Comparison of ENCODE assay signal across 2 cellular contexts in genomic region chr12:57736743-57737466, GRCh38.
TF ChIP-seq lines count a peak whose summit lies in the region.

No MANE protein-coding gene starts in this region.

TF ChIP-seq in WTC11, 78 proteins besides CTCF, POLR2A, EP300 and RAD21:
- TF ChIP-seq ZNF416 (CRISPR knock-in tag; IDR thresholded peaks at IDR 0.05) (no peak), PRDM15 (CRISPR knock-in tag; IDR thresholded peaks at IDR 0.05) (peak; percentile 73)
TF ChIP-seq in WTC11: peak in this region for 1.

TF ChIP-seq in HepG2, 621 proteins besides CTCF, POLR2A, EP300 and RAD21 (continues in another document):
- TF ChIP-seq ZEB1 (IDR thresholded peaks at IDR 0.05; ENCODE audit: insufficient replicate concordance, low read depth) (no peak), DDIT3 (CRISPR knock-in tag; IDR thresholded peaks at IDR 0.05) (no peak), ZSCAN25 (CRISPR knock-in tag; IDR thresholded peaks at IDR 0.05) (no peak), HBP1 (CRISPR knock-in tag; IDR thresholded peaks at IDR 0.05; ENCODE audit: low read depth) (no peak), DPF2 (CRISPR knock-in tag; IDR thresholded peaks at IDR 0.05; ENCODE audit: borderline replicate concordance, low read depth) (no peak), MZF1 (CRISPR knock-in tag; IDR thresholded peaks at IDR 0.05; ENCODE audit: borderline replicate concordance) (no peak), ISX (CRISPR knock-in tag; conservative IDR thresholded peaks at IDR 0.05) (no peak), ZNF782 (CRISPR knock-in tag; IDR thresholded peaks at IDR 0.05; ENCODE audit: borderline replicate concordance) (no peak), ZBTB44 (CRISPR knock-in tag; IDR thresholded peaks at IDR 0.05) (no peak), HIC2 (CRISPR knock-in tag; IDR thresholded peaks at IDR 0.05; ENCODE audit: low read depth) (no peak), HMG20A (CRISPR knock-in tag; IDR thresholded peaks at IDR 0.05; ENCODE audit: borderline replicate concordance) (no peak), ZFP36 (IDR thresholded peaks at IDR 0.05; ENCODE audit: borderline replicate concordance, low read depth, low read length, partially characterized antibody) (peak; percentile 69), ZNF160 (CRISPR knock-in tag; IDR thresholded peaks at IDR 0.05) (no peak), ZNF383 (CRISPR knock-in tag; IDR thresholded peaks at IDR 0.05; ENCODE audit: borderline replicate concordance) (no peak), MED1 (CRISPR knock-in tag; IDR thresholded peaks at IDR 0.05) (no peak), ZNF788 (CRISPR knock-in tag; IDR thresholded peaks at IDR 0.05; ENCODE audit: borderline replicate concordance) (no peak), ZNF20 (CRISPR knock-in tag; IDR thresholded peaks at IDR 0.05) (no peak), CREB1 (IDR thresholded peaks at IDR 0.05) (no peak), CREB1 (CRISPR knock-in tag; IDR thresholded peaks at IDR 0.05) (no peak), ZNF333 (CRISPR knock-in tag; IDR thresholded peaks at IDR 0.05; ENCODE audit: borderline replicate concordance) (no peak), GFI1 (CRISPR knock-in tag; IDR thresholded peaks at IDR 0.05; ENCODE audit: borderline replicate concordance) (no peak), ARNT (IDR thresholded peaks at IDR 0.05) (no peak), ZSCAN12 (CRISPR knock-in tag; IDR thresholded peaks at IDR 0.05) (no peak), PHF20 (CRISPR knock-in tag; IDR thresholded peaks at IDR 0.05) (no peak), CEBPZ (IDR thresholded peaks at IDR 0.05; ENCODE audit: low read length) (no peak), ZNF772 (CRISPR knock-in tag; IDR thresholded peaks at IDR 0.05) (0 out of 2 replicates have a peak, but pooled peaks have one; percentile 7), ZNF577 (CRISPR knock-in tag; IDR thresholded peaks at IDR 0.05; ENCODE audit: borderline replicate concordance, low read depth) (no peak), RFX3 (CRISPR knock-in tag; IDR thresholded peaks at IDR 0.05) (no peak), KAT8 (CRISPR knock-in tag; IDR thresholded peaks at IDR 0.05) (no peak), EZH2 (conservative IDR thresholded peaks at IDR 0.05; ENCODE audit: low read depth, low read length) (peak; percentile 82; the same call in 1 of the 2 replicates), ARNTL (CRISPR knock-in tag; IDR thresholded peaks at IDR 0.05) (no peak), TFAP4 (IDR thresholded peaks at IDR 0.05; ENCODE audit: borderline replicate concordance, low read depth) (no peak), ARID4A (CRISPR knock-in tag; IDR thresholded peaks at IDR 0.05; ENCODE audit: borderline replicate concordance) (no peak), CC2D1A (CRISPR knock-in tag; IDR thresholded peaks at IDR 0.05) (no peak), ZNF136 (CRISPR knock-in tag; IDR thresholded peaks at IDR 0.05; ENCODE audit: low read depth) (no peak), HNF1B (CRISPR knock-in tag; IDR thresholded peaks at IDR 0.05) (0 out of 2 replicates have a peak, but pooled peaks have one; percentile 21), TCF7 (IDR thresholded peaks at IDR 0.05; ENCODE audit: low read depth) (no peak), ZMYM3 (CRISPR knock-in tag; IDR thresholded peaks at IDR 0.05) (peak; percentile 81)
- TF ChIP-seq, protein P1, sequence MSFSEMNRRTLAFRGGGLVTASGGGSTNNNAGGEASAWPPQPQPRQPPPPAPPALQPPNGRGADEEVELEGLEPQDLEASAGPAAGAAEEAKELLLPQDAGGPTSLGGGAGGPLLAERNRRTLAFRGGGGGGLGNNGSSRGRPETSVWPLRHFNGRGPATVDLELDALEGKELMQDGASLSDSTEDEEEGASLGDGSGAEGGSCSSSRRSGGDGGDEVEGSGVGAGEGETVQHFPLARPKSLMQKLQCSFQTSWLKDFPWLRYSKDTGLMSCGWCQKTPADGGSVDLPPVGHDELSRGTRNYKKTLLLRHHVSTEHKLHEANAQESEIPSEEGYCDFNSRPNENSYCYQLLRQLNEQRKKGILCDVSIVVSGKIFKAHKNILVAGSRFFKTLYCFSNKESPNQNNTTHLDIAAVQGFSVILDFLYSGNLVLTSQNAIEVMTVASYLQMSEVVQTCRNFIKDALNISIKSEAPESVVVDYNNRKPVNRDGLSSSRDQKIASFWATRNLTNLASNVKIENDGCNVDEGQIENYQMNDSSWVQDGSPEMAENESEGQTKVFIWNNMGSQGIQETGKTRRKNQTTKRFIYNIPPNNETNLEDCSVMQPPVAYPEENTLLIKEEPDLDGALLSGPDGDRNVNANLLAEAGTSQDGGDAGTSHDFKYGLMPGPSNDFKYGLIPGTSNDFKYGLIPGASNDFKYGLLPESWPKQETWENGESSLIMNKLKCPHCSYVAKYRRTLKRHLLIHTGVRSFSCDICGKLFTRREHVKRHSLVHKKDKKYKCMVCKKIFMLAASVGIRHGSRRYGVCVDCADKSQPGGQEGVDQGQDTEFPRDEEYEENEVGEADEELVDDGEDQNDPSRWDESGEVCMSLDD (CRISPR knock-in tag; IDR thresholded peaks at IDR 0.05; ENCODE audit: borderline replicate concordance): no peak
- TF ChIP-seq, protein P2, sequence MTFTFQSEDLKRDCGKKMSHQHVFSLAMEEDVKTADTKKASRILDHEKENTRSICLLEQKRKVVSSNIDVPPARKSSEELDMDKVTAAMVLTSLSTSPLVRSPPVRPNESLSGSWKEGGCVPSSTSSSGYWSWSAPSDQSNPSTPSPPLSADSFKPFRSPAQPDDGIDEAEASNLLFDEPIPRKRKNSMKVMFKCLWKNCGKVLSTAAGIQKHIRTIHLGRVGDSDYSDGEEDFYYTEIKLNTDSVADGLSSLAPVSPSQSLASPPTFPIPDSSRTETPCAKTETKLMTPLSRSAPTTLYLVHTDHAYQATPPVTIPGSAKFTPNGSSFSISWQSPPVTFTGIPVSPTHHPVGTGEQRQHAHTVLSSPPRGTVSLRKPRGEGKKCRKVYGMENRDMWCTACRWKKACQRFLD (CRISPR knock-in tag; IDR thresholded peaks at IDR 0.05; ENCODE audit: borderline replicate concordance): no peak
- TF ChIP-seq, protein P3, sequence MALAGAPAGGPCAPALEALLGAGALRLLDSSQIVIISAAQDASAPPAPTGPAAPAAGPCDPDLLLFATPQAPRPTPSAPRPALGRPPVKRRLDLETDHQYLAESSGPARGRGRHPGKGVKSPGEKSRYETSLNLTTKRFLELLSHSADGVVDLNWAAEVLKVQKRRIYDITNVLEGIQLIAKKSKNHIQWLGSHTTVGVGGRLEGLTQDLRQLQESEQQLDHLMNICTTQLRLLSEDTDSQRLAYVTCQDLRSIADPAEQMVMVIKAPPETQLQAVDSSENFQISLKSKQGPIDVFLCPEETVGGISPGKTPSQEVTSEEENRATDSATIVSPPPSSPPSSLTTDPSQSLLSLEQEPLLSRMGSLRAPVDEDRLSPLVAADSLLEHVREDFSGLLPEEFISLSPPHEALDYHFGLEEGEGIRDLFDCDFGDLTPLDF (CRISPR knock-in tag; IDR thresholded peaks at IDR 0.05): no peak
